10 cellular contexts compared by ENCODE assay signal in genomic region chr1:198258491-198258890, GRCh38.
DNase-seq lines count a peak whose midpoint lies in the region; ATAC-seq and TF ChIP-seq lines count a peak whose summit lies in the region.
"Had no signal": no experiment of that assay in that cellular context is flagged by ENCODE, and none has a peak within 500 bp of the region (broad histone marks: within the 10 kb centered on the region; RNA-seq: fewer than 3 reads in every experiment).

No MANE protein-coding gene starts in this region.

- peaks cover 20 to 35% of the 10 kb centered on the region in 2 experiments for H3K79me1 ChIP-seq in IMR-90 (ENCODE audit: low read depth in 1 of 2, low read length in 2 of 2)

- CTCF ChIA-PET in IMR-90 (lab: Yijun Ruan, JAX), result interaction anchor here (0.5 kb wide), 1 partner anchor 59 kb away, joined by 7 read pairs; no protein-coding TSS in a partner anchor
- CTCF ChIA-PET in CD4-positive, alpha-beta T cell (lab: Charles Lee), result no interaction called here

- intact Hi-C loops in IMR-90 (cut with micrococcal nuclease), result loop anchor here (5.0 kb wide), 1 partner anchor 101 kb away; the partner anchor contains the start of gene NEK7
- intact Hi-C loops in right cardiac atrium (cut with DNase I), result no loop called here
- intact Hi-C loops in CD4-positive, alpha-beta T cell (cut with DNase I, micrococcal nuclease), result loop anchor here in 1 of 2 experiments (5.0 kb wide), 1 partner anchor 101 kb away; the partner anchor contains the start of gene NEK7

- H3K4me3 Mint-ChIP-seq in CD4-positive, alpha-beta T cell, result no peak overlapping the region

- no peaks in the 10 kb centered on the region for H3K27me3 ChIP-seq in IMR-90 (ENCODE audit: control insufficient read depth, insufficient read depth, low read length)
- H3K27me3 ChIP-seq in right cardiac atrium (ENCODE audit: control insufficient read depth, insufficient read depth), result no peaks in the 10 kb centered on the region
- no peaks in the 10 kb centered on the region for H3K27me3 ChIP-seq in CD4-positive, alpha-beta T cell (ENCODE audit: control insufficient read depth, insufficient read depth, low read length)

- POLR2A ChIA-PET in IMR-90 (lab: Charles Lee; ENCODE audit: unreplicated experiment), result interaction anchor here (0.5 kb wide), 1 partner anchor 19 kb away, joined by 3 read pairs; no protein-coding TSS in a partner anchor
- POLR2A ChIA-PET in CD4-positive, alpha-beta T cell (lab: Charles Lee), result no interaction called here

- peak overlapping the region; percentile 88 for H3K4me2 ChIP-seq in IMR-90 (ENCODE audit: low read depth, low read length)

- H3K4me1 Mint-ChIP-seq in CD4-positive, alpha-beta T cell (ENCODE audit: low read depth), result peaks cover 66% of the 10 kb centered on the region

- no peak overlapping the region for H2AFZ ChIP-seq in IMR-90 (replicated peaks; ENCODE audit: low read length, poor library complexity)

- H3K27ac ChIP-seq in IMR-90 (ENCODE audit: insufficient read depth, low read length), result peak overlapping the region; percentile 83
- H3K27ac ChIP-seq in right cardiac atrium (ENCODE audit: low read length), result no peak overlapping the region
- no peak overlapping the region for H3K27ac ChIP-seq in CD4-positive, alpha-beta T cell (ENCODE audit: low read depth, low read length)

- peak overlapping the region; percentile 77; the same call in 1 of the 2 replicates for H3K9ac ChIP-seq in IMR-90 (ENCODE audit: low read depth, low read length)

- TF ChIP-seq POLR2A in IMR-90 (IDR thresholded peaks at IDR 0.05; ENCODE audit: low read depth, low read length), result no peak

- peak overlapping the region; percentile 87; the same call in 1 of the 2 replicates for H3K14ac ChIP-seq in IMR-90 (replicated peaks; ENCODE audit: low read depth, low read length)

- peaks cover 3% of the 10 kb centered on the region; the same call in 1 of the 2 replicates for H3K9me1 ChIP-seq in IMR-90 (ENCODE audit: insufficient read depth, low read length)

- peak overlapping the region; percentile 98 for H2BK120ac ChIP-seq in IMR-90 (ENCODE audit: low read depth, low read length)

- H3K18ac ChIP-seq in IMR-90 (ENCODE audit: low read depth, low read length), result peak overlapping the region; percentile 86; the same call in 1 of the 2 replicates

- ATAC-seq in GM21619 (IDR thresholded peaks at IDR 0.05; ENCODE audit: unreplicated experiment), result peak; percentile 57
- ATAC-seq in IMR-90 (ENCODE audit: low read depth), result peak; percentile 71
- ATAC-seq in right cardiac atrium, result no peak
- ATAC-seq in CD4-positive, alpha-beta T cell (ENCODE audit: poor library complexity), result no peak

- H4K8ac ChIP-seq in IMR-90 (ENCODE audit: low read depth in 2 of 2, low read length in 2 of 2), result peak overlapping the region; percentile 97 to 99

- no peak overlapping the region for H2BK15ac ChIP-seq in IMR-90 (ENCODE audit: low read depth, low read length)

- H2BK5ac ChIP-seq in IMR-90 (ENCODE audit: low read depth, low read length, poor library complexity, severe bottlenecking), result peak overlapping the region; percentile 92

- no TSS peak for BruUV-seq in IMR-90 (replicated peaks; lab: Mats Ljungman, UMichigan)

- H4K91ac ChIP-seq in IMR-90 (ENCODE audit: insufficient read depth, low read depth, low read length), result 0 out of 2 replicates have a peak overlapping the region, but pooled peaks have one; percentile 98

- no peak overlapping the region for H3K4me3 ChIP-seq in GM12864 (ENCODE audit: low read depth, low read length)
- peak overlapping the region; percentile 21; the same call in 1 of the 2 replicates for H3K4me3 ChIP-seq in IMR-90 (ENCODE audit: insufficient read depth, low read depth, low read length)
- peak overlapping the region; percentile 12 to 14 for H3K4me3 ChIP-seq in foreskin fibroblast (ENCODE audit: low read depth in 1 of 2, low read length in 2 of 2)
- H3K4me3 ChIP-seq in right cardiac atrium (ENCODE audit: low read length), result no peak overlapping the region
- H3K4me3 ChIP-seq: lung had no signal

- no peak overlapping the region for H2AK9ac ChIP-seq in IMR-90 (replicated peaks; ENCODE audit: low read depth, low read length, poor library complexity)

- H3K56ac ChIP-seq in IMR-90 (ENCODE audit: extremely low read depth, insufficient read depth, low read length), result peak overlapping the region; percentile 94

- H4K5ac ChIP-seq in IMR-90 (ENCODE audit: low read depth, low read length), result peak overlapping the region; percentile 61; the same call in 1 of the 2 replicates

- in situ Hi-C loops in IMR-90 (cut with MboI; ENCODE audit: low sequenced_read_pairs), result no loop called here
- in situ Hi-C loops in GM13976 (cut with MboI; ENCODE audit: low sequenced_read_pairs, unreplicated experiment), result no loop called here

- peak overlapping the region; percentile 81; the same call in 1 of the 2 replicates for H2AK5ac ChIP-seq in IMR-90 (ENCODE audit: low read depth, low read length)

- H3K9me3 ChIP-seq in IMR-90 (ENCODE audit: control insufficient read depth, insufficient read depth, low read length), result no peaks in the 10 kb centered on the region
- H3K9me3 ChIP-seq in right cardiac atrium (ENCODE audit: control insufficient read depth, low read length), result no peaks in the 10 kb centered on the region
- no peaks in the 10 kb centered on the region for H3K9me3 ChIP-seq in CD4-positive, alpha-beta T cell (ENCODE audit: control insufficient read depth, low read length)

- dilution Hi-C loops in IMR-90 (cut with HindIII; ENCODE audit: low sequenced_read_pairs, unreplicated experiment), result no loop called here

- peak overlapping the region; percentile 85; the same call in 1 of the 2 replicates for H3K23ac ChIP-seq in IMR-90 (ENCODE audit: low read depth, low read length)

- H2BK20ac ChIP-seq in IMR-90 (ENCODE audit: low read depth, low read length), result peak overlapping the region; percentile 97; the same call in 1 of the 2 replicates

- no peak for TF ChIP-seq CTCF in GM12864 (IDR thresholded peaks at IDR 0.05; ENCODE audit: low read depth, low read length, missing control alignments)
- TF ChIP-seq CTCF in IMR-90 (conservative IDR thresholded peaks at IDR 0.05; ENCODE audit: low read depth, low read length), result no peak
- TF ChIP-seq CTCF in foreskin fibroblast (IDR thresholded peaks at IDR 0.05; ENCODE audit: low read depth, low read length), result no peak
- TF ChIP-seq CTCF in GM13976 (IDR thresholded peaks at IDR 0.05; ENCODE audit: borderline replicate concordance, control extremely low read depth, extremely low read depth, insufficient read depth, missing control alignments), result no peak
- TF ChIP-seq CTCF in CD4-positive, alpha-beta T cell (IDR thresholded peaks at IDR 0.05), result no peak

- TF ChIP-seq RAD21 in IMR-90 (IDR thresholded peaks at IDR 0.05; ENCODE audit: low read length), result no peak

- DNase-seq in GM12864 (ENCODE audit: low read depth), result peak; percentile 21
- peak; percentile 87 for DNase-seq in IMR-90
- DNase-seq in foreskin fibroblast, result peak; percentile 53 to 72
- DNase-seq in GM13976 (ENCODE audit: low spot score), result no peak
- no peak for DNase-seq in right cardiac atrium
- DNase-seq in NCI-H1417 (lab: John Stamatoyannopoulos, UW), result no peak
- no peak for DNase-seq in CD4-positive, alpha-beta T cell
- DNase-seq: activated naive CD4-positive, alpha-beta T cell had no signal

- H3K27me3 Mint-ChIP-seq in CD4-positive, alpha-beta T cell, result no peaks in the 10 kb centered on the region

- H3K27ac Mint-ChIP-seq in CD4-positive, alpha-beta T cell, result no peak overlapping the region

- peaks cover 5% of the 10 kb centered on the region for H3K36me3 Mint-ChIP-seq in CD4-positive, alpha-beta T cell (ENCODE audit: low read depth)

- H3K4ac ChIP-seq in IMR-90 (ENCODE audit: low read depth, low read length), result peak overlapping the region; percentile 97

- no peaks in the 10 kb centered on the region for H3K9me3 Mint-ChIP-seq in CD4-positive, alpha-beta T cell

- H3K36me3 ChIP-seq in IMR-90 (ENCODE audit: control insufficient read depth, insufficient read depth, low read length), result no peaks in the 10 kb centered on the region; the same call in 1 of the 2 replicates

- H3K4me1 ChIP-seq in IMR-90 (ENCODE audit: control insufficient read depth, insufficient read depth, low read length), result peaks cover 2% of the 10 kb centered on the region
- H3K4me1 ChIP-seq in right cardiac atrium (ENCODE audit: control insufficient read depth, insufficient read depth, low read length), result peaks cover 7% of the 10 kb centered on the region

- H4K20me1 ChIP-seq in IMR-90 (ENCODE audit: insufficient read depth, low read length), result peaks cover 3% of the 10 kb centered on the region; the same call in 1 of the 2 replicates

TF ChIP-seq in IMR-90, 13 proteins besides CTCF, POLR2A, EP300 and RAD21:
- TF ChIP-seq MXI1 (IDR thresholded peaks at IDR 0.05; ENCODE audit: borderline replicate concordance, low read depth, low read length), result no peak
- peak; percentile 19; the same call in 1 of the 2 replicates for TF ChIP-seq CEBPB (IDR thresholded peaks at IDR 0.05; ENCODE audit: low read depth, low read length)

Comparison
In these comparisons a context has a peak if more than half of its experiments do, and no peak if none do; other contexts are left out.
1. DNase-seq: peak in GM12864 (single experiment), IMR-90 (single experiment) and foreskin fibroblast (2 of 2); none in GM13976 (single experiment), right cardiac atrium (0 of 3), NCI-H1417 (0 of 3) and CD4-positive, alpha-beta T cell (0 of 10).
2. H3K4me3 ChIP-seq: peak in IMR-90 (single experiment) and foreskin fibroblast (2 of 2); none in GM12864 (single experiment) and right cardiac atrium (single experiment).
3. ATAC-seq: peak in GM21619 (single experiment) and IMR-90 (single experiment); none in right cardiac atrium (0 of 2) and CD4-positive, alpha-beta T cell (single experiment).